ENCODE assay signal across 8 cellular contexts in genomic region chr11:85595285-85595884, GRCh38. TPM values are rescaled to one million over a fixed set of nuclear protein-coding genes. Genes with fewer than 3 reads are reported as not detected.
A peak's percentile ranks its signal among the peaks of the same experiment; 100 is the strongest.
DNase-seq lines count a peak whose midpoint lies in the region; ATAC-seq, FAIRE-seq and TF ChIP-seq lines count a peak whose summit lies in the region.

No MANE protein-coding gene starts in this region.

- TF ChIP-seq CTCF in D721Med (IDR thresholded peaks at IDR 0.05; ENCODE audit: insufficient read depth, missing control alignments): peak; percentile 75
- TF ChIP-seq CTCF in ovary (IDR thresholded peaks at IDR 0.05): peak; percentile 20 to 66 (median 42)

- no peak for TF ChIP-seq POLR2A in ovary (IDR thresholded peaks at IDR 0.05)

- DNase-seq in D721Med (ENCODE audit: insufficient read length, low spot score): no peak
- peak; percentile 50 for DNase-seq in LoVo (ENCODE audit: low spot score)
- DNase-seq in SKM-1 (lab: John Stamatoyannopoulos, UW; ENCODE audit: unreplicated experiment): peak; percentile 33
- peak; percentile 75 for DNase-seq in fibroblast of peridontal ligament (ENCODE audit: extremely low read depth)
- DNase-seq in ovary: no peak
- no peak for DNase-seq in occipital lobe (lab: John Stamatoyannopoulos, UW)

- no peaks in the 10 kb centered on the region for H3K4me1 ChIP-seq in ovary (ENCODE audit: insufficient read depth)

- H3K36me3 ChIP-seq in ovary: no peaks in the 10 kb centered on the region

- intact Hi-C loops in ovary (cut with DNase I): no loop called here

- no peaks in the 10 kb centered on the region for H3K9me3 ChIP-seq in ovary

- no peak overlapping the region for H3K27ac ChIP-seq in ovary

- no peak overlapping the region for H3K4me3 ChIP-seq in ovary

- ATAC-seq in GM19438 (IDR thresholded peaks at IDR 0.05; ENCODE audit: low read depth, unreplicated experiment) (peak; percentile 67), HG02763 (IDR thresholded peaks at IDR 0.05; ENCODE audit: unreplicated experiment) (no peak)

- no peak for TF ChIP-seq EP300 in ovary (IDR thresholded peaks at IDR 0.05)

- peak; percentile 73 for FAIRE-seq in D721Med (lab: Jason Lieb, UNC)

- no peaks in the 10 kb centered on the region for H3K27me3 ChIP-seq in ovary

RNA-seq across cellular contexts. Expression of gene DLG2, which starts 31.8 kb away (rescaled TPM):
- total RNA-seq in ovary (10 to 100 TPM in 6 of 7 donors, 1 to 10 TPM in 1; 9.9 to 20.7 (median 13.6) TPM), occipital lobe (353 TPM)
- polyA plus RNA-seq in ovary: 1 to 10 TPM; 2.5 to 9.2 TPM

RNA-seq across cellular contexts. Expression of gene TMEM126B, which starts 33.0 kb away (rescaled TPM):
- 10 to 100 TPM; 29.5 to 54.0 (median 42.8) TPM for total RNA-seq in ovary
- 10 to 100 TPM; 34.8 to 53.7 TPM for polyA plus RNA-seq in ovary
- total RNA-seq in occipital lobe: 45.1 TPM

RNA-seq across cellular contexts. Expression of gene TMEM126A, which starts 52.4 kb away (rescaled TPM):
- total RNA-seq in ovary (10 to 100 TPM; 16.9 to 26.3 (median 21.3) TPM), occipital lobe (22.6 TPM)
- 10 to 100 TPM; 27.1 to 31.5 TPM for polyA plus RNA-seq in ovary

Comparison
In these comparisons a context has a peak if more than half of its experiments do, and no peak if none do; other contexts are left out.
1. DNase-seq: peak in LoVo (single experiment), SKM-1 (single experiment) and fibroblast of peridontal ligament (single experiment); none in D721Med (single experiment), ovary (0 of 5) and occipital lobe (single experiment).
2. RNA of gene DLG2, which starts 31.8 kb away (total RNA-seq): 353 TPM in occipital lobe (single experiment); 9.9 to 20.7 TPM in ovary; every median in the first group is over 10 times any median in the second.